In the genomic region with DNA sequence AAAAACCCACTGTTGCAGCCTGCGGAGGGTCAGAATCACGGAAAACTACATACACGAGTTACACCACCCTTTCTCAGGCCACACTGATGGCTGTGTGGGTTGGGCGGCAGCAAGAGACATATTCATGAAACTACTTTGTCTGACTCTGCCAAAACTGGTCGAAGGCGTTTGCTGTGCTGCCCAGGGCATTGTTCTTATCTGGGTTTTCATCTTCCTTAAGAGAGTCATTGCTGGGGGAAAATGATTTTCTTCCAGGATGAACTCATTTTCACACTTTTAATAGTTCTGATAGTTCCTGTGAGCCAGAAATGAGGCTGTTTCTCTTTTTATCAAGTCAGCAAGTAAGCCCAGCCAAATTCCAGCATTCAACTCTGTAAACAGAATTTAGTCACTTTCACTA, we compare ENCODE assay signal across 15 cellular contexts. TPM values are rescaled to one million over a fixed set of nuclear protein-coding genes. Genes with fewer than 3 reads are reported as not detected.
DNase-seq lines count a peak whose midpoint lies in the region; ATAC-seq and TF ChIP-seq lines count a peak whose summit lies in the region.
"Had no signal": no experiment of that assay in that cellular context is flagged by ENCODE, and none has a peak within 500 bp of the region (broad histone marks: within the 10 kb centered on the region; RNA-seq: fewer than 3 reads in every experiment).

No MANE protein-coding gene starts in this region.

- DNase-seq in EL (peak; percentile 70), RWPE2 (ENCODE audit: low spot score) (no peak), fibroblast of villous mesenchyme (ENCODE audit: low read depth) (peak; percentile 7), AG08395 (ENCODE audit: low spot score) (no peak), activated gamma-delta T cell (lab: John Stamatoyannopoulos, UW) (no peak), T-helper 2 cell (no peak), NCI-H1105 (lab: John Stamatoyannopoulos, UW) (no peak)
- DNase-seq: BE2C, DND-41, NCI-H2227 treated with DMSO at 0.1 percent for 48 hours, SW 1271 had no signal

- TF ChIP-seq CTCF in RWPE2 (IDR thresholded peaks at IDR 0.05; ENCODE audit: poor library complexity, severe bottlenecking) (no peak), fibroblast of villous mesenchyme (IDR thresholded peaks at IDR 0.05; ENCODE audit: insufficient read depth, low read depth, low read length) (no peak), parathyroid adenoma (IDR thresholded peaks at IDR 0.05) (no peak)

- H3K4me3 ChIP-seq in RWPE2 (ENCODE audit: severe bottlenecking) = no peak overlapping the region
- H3K4me3 ChIP-seq in fibroblast of villous mesenchyme (ENCODE audit: low read depth, low read length) = no peak overlapping the region
- no peak overlapping the region for H3K4me3 ChIP-seq in parathyroid adenoma (ENCODE audit: low read depth, low read length)
- H3K4me3 ChIP-seq: thoracic aorta had no signal

- ATAC-seq in RWPE2 (ENCODE audit: low read depth) = peak; percentile 62

- H3K4me2 ChIP-seq in parathyroid adenoma (ENCODE audit: low read length) = peak overlapping the region; percentile 26

- H3K36me3 ChIP-seq in RWPE2 (ENCODE audit: low read depth) = no peaks in the 10 kb centered on the region
- no peaks in the 10 kb centered on the region for H3K36me3 ChIP-seq in parathyroid adenoma (ENCODE audit: control insufficient read depth, insufficient read depth, low read length)
- H3K36me3 ChIP-seq: BE2C, thoracic aorta had no signal

- H3K27ac ChIP-seq in RWPE2 (ENCODE audit: poor library complexity, severe bottlenecking) = no peak overlapping the region
- H3K27ac ChIP-seq in parathyroid adenoma = no peak overlapping the region
- H3K27ac ChIP-seq: thoracic aorta had no signal

- H3K27me3 ChIP-seq in RWPE2 (ENCODE audit: insufficient read depth, poor library complexity, severe bottlenecking) (no peaks in the 10 kb centered on the region), parathyroid adenoma (ENCODE audit: control insufficient read depth, insufficient read depth, low read length) (no peaks in the 10 kb centered on the region)
- H3K27me3 ChIP-seq: BE2C had no signal

- no peaks in the 10 kb centered on the region for H3K79me2 ChIP-seq in parathyroid adenoma

- no peak overlapping the region for H3K9ac ChIP-seq in parathyroid adenoma

- H3K4me1 ChIP-seq in RWPE2 (ENCODE audit: insufficient read depth, poor library complexity, severe bottlenecking) (no peaks in the 10 kb centered on the region), parathyroid adenoma (no peaks in the 10 kb centered on the region)
- H3K4me1 ChIP-seq: BE2C had no signal

- H3K9me3 ChIP-seq in RWPE2 (ENCODE audit: severe bottlenecking) (no peaks in the 10 kb centered on the region), parathyroid adenoma (ENCODE audit: control insufficient read depth, low read length) (no peaks in the 10 kb centered on the region)
- H3K9me3 ChIP-seq: BE2C, thoracic aorta had no signal

- H2AFZ ChIP-seq in parathyroid adenoma = peak overlapping the region; percentile 58

RNA-seq across cellular contexts. Expression of gene TRIM71, which starts 47.6 kb away (rescaled TPM):
- not detected in 2 replicates for total RNA-seq in fibroblast of villous mesenchyme
- total RNA-seq: HT1080, mesenteric fat pad, thoracic aorta had no signal

Comparison
In these comparisons a context has a peak if more than half of its experiments do, and no peak if none do; other contexts are left out.
1. DNase-seq: peak in EL (single experiment) and fibroblast of villous mesenchyme (single experiment); none in RWPE2 (single experiment), AG08395 (single experiment), activated gamma-delta T cell (single experiment), T-helper 2 cell (0 of 5) and NCI-H1105 (single experiment).